ENCODE assay signal across 13 cellular contexts in genomic region chr12:104686196-104686595, GRCh38.
A peak's percentile ranks its signal among the peaks of the same experiment; 100 is the strongest.
DNase-seq lines count a peak whose midpoint lies in the region; ATAC-seq lines count a peak whose summit lies in the region.
"Had no signal": no experiment of that assay in that cellular context is flagged by ENCODE, and none has a peak within 500 bp of the region (broad histone marks: within the 10 kb centered on the region; RNA-seq: fewer than 3 reads in every experiment).

No MANE protein-coding gene starts in this region.

- no peak overlapping the region for H3K4me3 Mint-ChIP-seq in activated CD4-positive, alpha-beta memory T cell treated with anti-CD3 and anti-CD28 coated beads for 36 hours
- H3K4me3 Mint-ChIP-seq: T-cell had no signal

- intact Hi-C loops in activated CD4-positive, alpha-beta memory T cell treated with anti-CD3 and anti-CD28 coated beads for 36 hours (cut with micrococcal nuclease): loop anchor here (2.0 to 5.0 kb wide), 2 partner anchors 79 to 469 kb away; partner anchors contain the start of gene TXNRD1

- no peak for ATAC-seq in HG03135 (IDR thresholded peaks at IDR 0.05; ENCODE audit: unreplicated experiment)
- ATAC-seq: T-cell had no signal

- no peaks in the 10 kb centered on the region for H3K27me3 Mint-ChIP-seq in activated CD4-positive, alpha-beta memory T cell treated with anti-CD3 and anti-CD28 coated beads for 36 hours
- H3K27me3 Mint-ChIP-seq: T-cell had no signal

- H3K9me3 Mint-ChIP-seq in activated CD4-positive, alpha-beta memory T cell treated with anti-CD3 and anti-CD28 coated beads for 36 hours: no peaks in the 10 kb centered on the region
- H3K9me3 Mint-ChIP-seq: T-cell had no signal

- H3K4me1 Mint-ChIP-seq in activated CD4-positive, alpha-beta memory T cell treated with anti-CD3 and anti-CD28 coated beads for 36 hours (ENCODE audit: low read depth): peaks cover 85% of the 10 kb centered on the region

- peak overlapping the region; percentile 92 for H3K27ac Mint-ChIP-seq in activated CD4-positive, alpha-beta memory T cell treated with anti-CD3 and anti-CD28 coated beads for 36 hours

- DNase-seq in COLO668 (lab: John Stamatoyannopoulos, UW; ENCODE audit: unreplicated experiment): peak; percentile 36
- DNase-seq in HCEC 1CT: peak; percentile 31
- DNase-seq in activated CD4-positive, alpha-beta memory T cell treated with anti-CD3 and anti-CD28 coated beads for 36 hours: peak; percentile 62
- DNase-seq in iris pigment epithelial cell (ENCODE audit: low read depth): peak; percentile 54
- DNase-seq in iPS-NIHi7 (ENCODE audit: extremely low spot score): no peak
- DNase-seq in epidermal melanocyte (ENCODE audit: insufficient read length, low spot score): no peak
- DNase-seq in HPDE6-E6E7 (ENCODE audit: extremely low spot score): no peak
- DNase-seq: activated T-cell treated with anti-CD3 and anti-CD28 coated beads, Interleukin-2, amount 50 U/mL, for 1 hour; GDM1; NCI-H526; nucleus accumbens had no signal

- POLR2A ChIA-PET in activated CD4-positive, alpha-beta memory T cell treated with anti-CD3 and anti-CD28 coated beads for 36 hours (lab: Charles Lee): interaction anchor here (1.2 kb wide), 1 partner anchor 107 kb away, joined by 3 read pairs; no protein-coding TSS in a partner anchor

- H3K36me3 Mint-ChIP-seq in activated CD4-positive, alpha-beta memory T cell treated with anti-CD3 and anti-CD28 coated beads for 36 hours: peaks cover 4% of the 10 kb centered on the region
- H3K36me3 Mint-ChIP-seq: T-cell had no signal

- CTCF ChIA-PET in activated CD4-positive, alpha-beta memory T cell treated with anti-CD3 and anti-CD28 coated beads for 36 hours (lab: Charles Lee): interaction anchor here (0.5 to 2.7 kb wide), 3 partner anchors 9 to 1957 kb away, joined by 3 to 7 read pairs (median 3); no protein-coding TSS in a partner anchor

Comparison
In these comparisons a context has a peak if more than half of its experiments do, and no peak if none do; other contexts are left out.
1. DNase-seq: peak in COLO668 (single experiment), HCEC 1CT (single experiment), activated CD4-positive, alpha-beta memory T cell treated with anti-CD3 and anti-CD28 coated beads for 36 hours (single experiment) and iris pigment epithelial cell (single experiment); none in iPS-NIHi7 (single experiment), epidermal melanocyte (single experiment) and HPDE6-E6E7 (single experiment).